Comparison of ENCODE assay signal across 29 cellular contexts in genomic region chr4:68797048-68797447, GRCh38. TPM values are rescaled to one million over a fixed set of nuclear protein-coding genes. Genes with fewer than 3 reads are reported as not detected.
DNase-seq lines count a peak whose midpoint lies in the region; ATAC-seq, FAIRE-seq and TF ChIP-seq lines count a peak whose summit lies in the region.
"Had no signal": no experiment of that assay in that cellular context is flagged by ENCODE, and none has a peak within 500 bp of the region (broad histone marks: within the 10 kb centered on the region; RNA-seq: fewer than 3 reads in every experiment).

No MANE protein-coding gene starts in this region.

- DNase-seq in GM23338 (ENCODE audit: low spot score) (no peak), pancreas (no peak), NCI-H774 (lab: John Stamatoyannopoulos, UW) (no peak), HEK293T (ENCODE audit: extremely low spot score) (no peak), pons (ENCODE audit: low spot score) (no peak), SK-N-DZ (ENCODE audit: low spot score) (no peak)
- DNase-seq: ACHN; AML-193; BE2C; CD4-positive, alpha-beta T cell; CD8-positive, alpha-beta memory T cell; DMS 273 treated with DMSO at 0.1 percent for 48 hours; DMS79; EL; GDM1; GM23248; H9; HFFc6 had no signal

- no peak overlapping the region for H3K9ac ChIP-seq in liver (ENCODE audit: low read depth in 1 of 2, low read length in 2 of 2)
- H3K9ac ChIP-seq: BLaER1 treated with 17β-estradiol and CSF1 and Interleukin-3, amounts not matched to agents 10 nM and 100 nM; GM23248 had no signal

- CTCF ChIA-PET in HEK293T (lab: Yijun Ruan, JAX): no interaction called here

- H3K4me3 Mint-ChIP-seq in GM23338: no peak overlapping the region
- H3K4me3 Mint-ChIP-seq: CD14-positive monocyte; CD4-positive, alpha-beta T cell; CD8-positive, alpha-beta memory T cell; H9; HFFc6 had no signal

- H4K20me1 ChIP-seq in GM23338 (replicated peaks; ENCODE audit: insufficient read depth): no peaks in the 10 kb centered on the region
- H4K20me1 ChIP-seq: BLaER1 treated with 17β-estradiol and CSF1 and Interleukin-3, amounts not matched to agents 10 nM and 100 nM had no signal

- H3K4me1 Mint-ChIP-seq in GM23338: peaks cover 11% of the 10 kb centered on the region
- H3K4me1 Mint-ChIP-seq: CD14-positive monocyte; CD8-positive, alpha-beta memory T cell had no signal

- no peaks in the 10 kb centered on the region for H3K79me2 ChIP-seq in GM23338 (replicated peaks; ENCODE audit: insufficient read depth)

- H3K27ac ChIP-seq in GM23338 (ENCODE audit: low read depth) (no peak overlapping the region), liver (ENCODE audit: low read depth in 1 of 2, low read length in 2 of 2) (no peak overlapping the region), pancreas (peak overlapping the region in 2 of 4 donors; percentile 53 to 65)
- H3K27ac ChIP-seq: 22Rv1; BLaER1 treated with 17β-estradiol and CSF1 and Interleukin-3, amounts not matched to agents 10 nM and 100 nM; GM23248 had no signal

- WGBS in liver: 36% methylated on average over 1 of the region's 1 CpG
- WGBS in pancreas, 2 donors: 30 to 41% methylated on average over 1 of the region's 1 CpG

- H3K4me3 ChIP-seq in GM23338 (no peak overlapping the region), liver (ENCODE audit: low read depth in 1 of 3, low read length in 3 of 3) (no peak overlapping the region), pancreas (no peak overlapping the region)
- H3K4me3 ChIP-seq: BLaER1 treated with 17β-estradiol and CSF1 and Interleukin-3, amounts not matched to agents 10 nM and 100 nM; GM12878; GM23248 had no signal

- H3K36me3 Mint-ChIP-seq in GM23338 (ENCODE audit: low read depth): no peaks in the 10 kb centered on the region
- H3K36me3 Mint-ChIP-seq: CD14-positive monocyte; CD8-positive, alpha-beta memory T cell had no signal

- H3K27me3 ChIP-seq in GM23338 (ENCODE audit: insufficient read depth): no peaks in the 10 kb centered on the region
- no peaks in the 10 kb centered on the region for H3K27me3 ChIP-seq in liver (ENCODE audit: control insufficient read depth in 4 of 4, insufficient read depth in 4 of 4, low read length in 3 of 4)
- no peaks in the 10 kb centered on the region for H3K27me3 ChIP-seq in pancreas
- H3K27me3 ChIP-seq: BE2C; BLaER1 treated with 17β-estradiol and CSF1 and Interleukin-3, amounts not matched to agents 10 nM and 100 nM had no signal

- no peaks in the 10 kb centered on the region for H3K36me3 ChIP-seq in GM23338 (ENCODE audit: insufficient read depth)
- H3K36me3 ChIP-seq in liver (ENCODE audit: control insufficient read depth in 4 of 4, insufficient read depth in 3 of 4, low read depth in 1 of 4, low read length in 3 of 4): no peaks in the 10 kb centered on the region
- no peaks in the 10 kb centered on the region for H3K36me3 ChIP-seq in pancreas
- H3K36me3 ChIP-seq: BE2C; BLaER1 treated with 17β-estradiol and CSF1 and Interleukin-3, amounts not matched to agents 10 nM and 100 nM had no signal

- no peaks in the 10 kb centered on the region; the same call in 2 of the 3 replicates for H3K9me3 Mint-ChIP-seq in GM23338
- H3K9me3 Mint-ChIP-seq: CD4-positive, alpha-beta T cell; CD8-positive, alpha-beta memory T cell; H9 had no signal

- peak; percentile 17 for FAIRE-seq in islet of Langerhans (lab: Jason Lieb, UNC)
- FAIRE-seq in pancreas (lab: Jason Lieb, UNC): peak; percentile 26
- FAIRE-seq: A204.1, D721Med, GM12878, GM19239 had no signal

- intact Hi-C loops in pancreas (cut with DNase I): no loop called here

- H2AFZ ChIP-seq in GM23338: no peak overlapping the region
- H2AFZ ChIP-seq: GM23248 had no signal

- no peak overlapping the region for H3K4me2 ChIP-seq in GM23338
- H3K4me2 ChIP-seq: BLaER1 treated with 17β-estradiol and CSF1 and Interleukin-3, amounts not matched to agents 10 nM and 100 nM had no signal

- no peaks in the 10 kb centered on the region for H3K27me3 Mint-ChIP-seq in GM23338 (ENCODE audit: insufficient read depth, low read depth, poor library complexity)
- H3K27me3 Mint-ChIP-seq: CD4-positive, alpha-beta T cell; CD8-positive, alpha-beta memory T cell had no signal

- no peaks in the 10 kb centered on the region for H3K9me2 ChIP-seq in GM23338 (ENCODE audit: insufficient read depth)

- H3K9me3 ChIP-seq in liver (ENCODE audit: control insufficient read depth in 4 of 4, low read length in 3 of 4): no peaks in the 10 kb centered on the region
- no peaks in the 10 kb centered on the region for H3K9me3 ChIP-seq in pancreas
- H3K9me3 ChIP-seq: BE2C; BLaER1 treated with 17β-estradiol and CSF1 and Interleukin-3, amounts not matched to agents 10 nM and 100 nM had no signal

- no peaks in the 10 kb centered on the region for H3F3A ChIP-seq in GM23338 (replicated peaks; ENCODE audit: low read depth)

- ATAC-seq in GM23338 (no peak), pancreas (peak in 3 of 4 donors; percentile 37 to 80 (median 65))
- ATAC-seq: GM12878, HCT116 had no signal

- peak overlapping the region; percentile 92 for H3K27ac Mint-ChIP-seq in GM23338
- H3K27ac Mint-ChIP-seq: CD14-positive monocyte; CD4-positive, alpha-beta T cell; CD8-positive, alpha-beta memory T cell; HFFc6 had no signal

- H3K4me1 ChIP-seq in GM23338 (ENCODE audit: insufficient read depth) (no peaks in the 10 kb centered on the region), liver (ENCODE audit: control insufficient read depth in 4 of 4, insufficient read depth in 4 of 4, low read length in 3 of 4) (peaks cover 0 to 6% (median 2%) of the 10 kb centered on the region in 4 donors), pancreas (peaks cover 0 to 25% (median 14%) of the 10 kb centered on the region in 3 donors)
- H3K4me1 ChIP-seq: BE2C; BLaER1 treated with 17β-estradiol and CSF1 and Interleukin-3, amounts not matched to agents 10 nM and 100 nM had no signal

- POLR2A ChIA-PET in HEK293T (lab: Yijun Ruan, JAX): no interaction called here

- TF ChIP-seq CTCF in GM23338 (conservative IDR thresholded peaks at IDR 0.05; ENCODE audit: low read depth in 2 of 2): no peak
- no peak for TF ChIP-seq CTCF in liver (IDR thresholded peaks at IDR 0.05; ENCODE audit: low read depth, low read length, missing input control)
- TF ChIP-seq CTCF in pancreas (IDR thresholded peaks at IDR 0.05): no peak

- peak; percentile 42 to 64 for TF ChIP-seq RAD21 in liver (IDR thresholded peaks at IDR 0.05)

TF ChIP-seq in GM23338, 12 proteins besides CTCF, POLR2A, EP300 and RAD21:
- TF ChIP-seq ZNF331 (CRISPR knock-in tag; IDR thresholded peaks at IDR 0.05; ENCODE audit: low read depth) (no peak), ETS1 (IDR thresholded peaks at IDR 0.05) (no peak), JUNB (IDR thresholded peaks at IDR 0.05; ENCODE audit: unreplicated experiment) (no peak), EZH2phosphoT487 (IDR thresholded peaks at IDR 0.05; ENCODE audit: unreplicated experiment) (no peak)

TF ChIP-seq in liver, 16 proteins besides CTCF, POLR2A, EP300 and RAD21 (continues in another document):
- TF ChIP-seq FOXA2 (IDR thresholded peaks at IDR 0.05) (peak; percentile 46), GABPA (IDR thresholded peaks at IDR 0.05 in 1 of 2, conservative IDR thresholded peaks at IDR 0.05 in 1 of 2) (no peak), HNF4A (conservative IDR thresholded peaks at IDR 0.05) (peak; percentile 92 to 95), JUND (IDR thresholded peaks at IDR 0.05) (peak; percentile 48 to 87)
- TF ChIP-seq, protein P1, sequence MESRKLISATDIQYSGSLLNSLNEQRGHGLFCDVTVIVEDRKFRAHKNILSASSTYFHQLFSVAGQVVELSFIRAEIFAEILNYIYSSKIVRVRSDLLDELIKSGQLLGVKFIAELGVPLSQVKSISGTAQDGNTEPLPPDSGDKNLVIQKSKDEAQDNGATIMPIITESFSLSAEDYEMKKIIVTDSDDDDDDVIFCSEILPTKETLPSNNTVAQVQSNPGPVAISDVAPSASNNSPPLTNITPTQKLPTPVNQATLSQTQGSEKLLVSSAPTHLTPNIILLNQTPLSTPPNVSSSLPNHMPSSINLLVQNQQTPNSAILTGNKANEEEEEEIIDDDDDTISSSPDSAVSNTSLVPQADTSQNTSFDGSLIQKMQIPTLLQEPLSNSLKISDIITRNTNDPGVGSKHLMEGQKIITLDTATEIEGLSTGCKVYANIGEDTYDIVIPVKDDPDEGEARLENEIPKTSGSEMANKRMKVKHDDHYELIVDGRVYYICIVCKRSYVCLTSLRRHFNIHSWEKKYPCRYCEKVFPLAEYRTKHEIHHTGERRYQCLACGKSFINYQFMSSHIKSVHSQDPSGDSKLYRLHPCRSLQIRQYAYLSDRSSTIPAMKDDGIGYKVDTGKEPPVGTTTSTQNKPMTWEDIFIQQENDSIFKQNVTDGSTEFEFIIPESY (IDR thresholded peaks at IDR 0.05): peak; percentile 54

TF ChIP-seq in HEK293T, 16 proteins besides CTCF, POLR2A, EP300 and RAD21:
- TF ChIP-seq ELF4 (IDR thresholded peaks at IDR 0.05): no peak
- no peak for TF ChIP-seq FOXM1 (IDR thresholded peaks at IDR 0.05; ENCODE audit: borderline replicate concordance)
- TF ChIP-seq CTBP1 (IDR thresholded peaks at IDR 0.05; ENCODE audit: borderline replicate concordance): no peak
- no peak for TF ChIP-seq TARDBP (IDR thresholded peaks at IDR 0.05)
- TF ChIP-seq FOXK2 (IDR thresholded peaks at IDR 0.05): no peak
- no peak for TF ChIP-seq NFRKB (IDR thresholded peaks at IDR 0.05)
- TF ChIP-seq HDGF (IDR thresholded peaks at IDR 0.05; ENCODE audit: borderline replicate concordance): no peak
- no peak for TF ChIP-seq FOXA1 (IDR thresholded peaks at IDR 0.05)
- TF ChIP-seq SP1 (IDR thresholded peaks at IDR 0.05): no peak
- no peak for TF ChIP-seq L3MBTL2 (conservative IDR thresholded peaks at IDR 0.05)
- no peak for TF ChIP-seq BHLHE40 (IDR thresholded peaks at IDR 0.05; ENCODE audit: borderline replicate concordance)

RNA-seq across cellular contexts. Expression of gene UGT2B10, which starts 18.7 kb away (rescaled TPM):
- total RNA-seq in GM23338 (2014; rRNA removed; shearing (Covaris generic)): not detected in 2 replicates
- polyA plus RNA-seq in GM23338 (2016; fragmentation: Nextera tagmentation; extraction: Ambion mirVana) (not detected in 2 replicates), liver (100 to 1,000 TPM in 1 of 2 donors, 10 to 100 TPM in 1; 15.3 to 108 TPM), pancreas (not detected)
- total RNA-seq in liver (100 to 1,000 TPM; 122 to 139 TPM), pancreas (under 1 TPM in 1 of 6 donors, not detected in 5; 0.25 TPM)
- polyA plus RNA-seq in SK-N-DZ (2014; cell fraction: cytosol; rRNA removed): not detected in 2 replicates
- not detected in 2 replicates for polyA plus RNA-seq in SK-N-DZ (2014; cell fraction: nucleus; rRNA removed)
- total RNA-seq: CD4-positive, alpha-beta T cell; CD8-positive, alpha-beta memory T cell; GM12878; GM23248; H4; H9; HFFc6 had no signal
- polyA plus RNA-seq: CD14-positive monocyte; CD8-positive, alpha-beta memory T cell; GM12878; GM23248 had no signal

Comparison
In these comparisons a context has a peak if more than half of its experiments do, and no peak if none do; other contexts are left out.
1. RNA of gene UGT2B10, which starts 18.7 kb away (total RNA-seq): 122 to 139 TPM in liver; not detected in GM23338 and 0.25 TPM in pancreas; every median in the first group is over 10 times any median in the second.